In the genomic region with DNA sequence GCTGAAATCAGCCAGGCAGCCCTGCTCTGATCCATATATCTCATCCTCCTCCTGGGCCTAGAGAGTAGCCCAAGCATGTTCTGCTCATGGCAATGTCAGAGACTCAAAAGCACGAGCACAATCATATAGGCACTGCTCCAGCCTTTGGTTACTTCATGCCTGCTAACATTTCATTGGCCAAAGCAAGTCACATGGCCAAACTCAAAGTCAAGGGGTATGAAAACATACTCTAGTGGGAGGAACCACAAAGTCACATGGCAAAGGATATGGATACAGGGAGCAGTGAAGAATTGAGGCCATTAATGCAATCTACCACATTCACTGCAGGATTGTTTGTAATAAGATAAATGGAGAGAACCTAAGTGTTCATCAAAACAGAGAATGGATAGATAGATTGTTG, we compare ENCODE assay signal across 29 cellular contexts.
"Had no signal": no experiment of that assay in that cellular context is flagged by ENCODE, and none has a peak within 500 bp of the region (broad histone marks: within the 10 kb centered on the region; RNA-seq: fewer than 3 reads in every experiment).

No MANE protein-coding gene starts in this region.

- FAIRE-seq: colon, pancreas, TTC549 had no signal

- H3K4me1 ChIP-seq: vagina had no signal

- DNase-seq: activated CD4-positive, alpha-beta T cell treated with anti-CD3 and anti-CD28 coated beads for 1 hour; activated CD4-positive, alpha-beta T cell treated with anti-CD3 and anti-CD28 coated beads, Interleukin-2, amount 50 U/mL, for 1 hour; activated CD8-positive, alpha-beta T cell treated with anti-CD3 and anti-CD28 coated beads for 36 hours; activated naive CD4-positive, alpha-beta T cell; activated T-cell treated with anti-CD3 and anti-CD28 coated beads, Interleukin-2, amount 50 U/mL, for 48 hours; anterior cingulate cortex; body of pancreas; dermis blood vessel endothelial cell; effector CD4-positive, alpha-beta T cell; foreskin melanocyte; islet precursor cell; left ventricle myocardium inferior; pancreas; stimulated activated CD4-positive, alpha-beta T cell treated with anti-CD3 and anti-CD28 coated beads, Interleukin-15, amount 100 ng/mL, for 24 hours; stimulated activated CD4-positive, alpha-beta T cell treated with anti-CD3 and anti-CD28 coated beads, Interleukin-2, amount 100 ng/mL, for 24 hours; stimulated activated naive B cell treated with anti-CD40 and anti-IgM and Interleukin-4, amounts not matched to agents 10 μg/mL and 1 μg/mL and 100 μg/mL, for 72 hours; stomach; T-helper 9 cell; thyroid gland; upper lobe of left lung had no signal

- ATAC-seq: activated CD8-positive, alpha-beta T cell treated with anti-CD3 and anti-CD28 coated beads for 36 hours; body of pancreas; pancreas; stimulated activated naive B cell treated with anti-CD40 and anti-IgM and Interleukin-4, amounts not matched to agents 10 μg/mL and 1 μg/mL and 100 μg/mL, for 72 hours had no signal

- H3K9me3 Mint-ChIP-seq: activated CD8-positive, alpha-beta T cell treated with anti-CD3 and anti-CD28 coated beads for 36 hours; stimulated activated naive B cell treated with anti-CD40 and anti-IgM and Interleukin-4, amounts not matched to agents 10 μg/mL and 1 μg/mL and 100 μg/mL, for 72 hours; T-helper 1 cell treated with Interleukin-12 subunit alpha and Interleukin-12 subunit beta and Interleukin-4 antibody, amounts not matched to agents 30 μg/mL and 1 μg/mL, for 36 hours had no signal

- H3K36me3 Mint-ChIP-seq: activated naive CD8-positive, alpha-beta T cell; stimulated activated naive B cell treated with anti-CD40 and anti-IgM and Interleukin-4, amounts not matched to agents 10 μg/mL and 1 μg/mL and 100 μg/mL, for 72 hours had no signal

- H3K4me3 ChIP-seq: body of pancreas, esophagus muscularis mucosa, left ventricle myocardium inferior, lung, pancreas, right atrium auricular region, stomach, thyroid gland, upper lobe of left lung, vagina had no signal

- H3K27ac Mint-ChIP-seq: activated CD8-positive, alpha-beta T cell treated with anti-CD3 and anti-CD28 coated beads for 36 hours; activated naive CD8-positive, alpha-beta T cell; stimulated activated naive B cell treated with anti-CD40 and anti-IgM and Interleukin-4, amounts not matched to agents 10 μg/mL and 1 μg/mL and 100 μg/mL, for 72 hours; T-helper 1 cell treated with Interleukin-12 subunit alpha and Interleukin-12 subunit beta and Interleukin-4 antibody, amounts not matched to agents 30 μg/mL and 1 μg/mL, for 36 hours had no signal

- H3K27ac ChIP-seq: esophagus muscularis mucosa, left ventricle myocardium inferior, right atrium auricular region, stomach, thyroid gland, upper lobe of left lung, vagina, VCaP had no signal

- H3K36me3 ChIP-seq: esophagus muscularis mucosa, left ventricle myocardium inferior, pancreas, right atrium auricular region, stomach, thyroid gland, upper lobe of left lung, vagina had no signal

- H3K4me1 Mint-ChIP-seq: stimulated activated naive B cell treated with anti-CD40 and anti-IgM and Interleukin-4, amounts not matched to agents 10 μg/mL and 1 μg/mL and 100 μg/mL, for 72 hours had no signal

- H3K4me3 Mint-ChIP-seq: activated CD8-positive, alpha-beta T cell treated with anti-CD3 and anti-CD28 coated beads for 36 hours; activated naive CD8-positive, alpha-beta T cell; stimulated activated naive B cell treated with anti-CD40 and anti-IgM and Interleukin-4, amounts not matched to agents 10 μg/mL and 1 μg/mL and 100 μg/mL, for 72 hours; T-helper 1 cell treated with Interleukin-12 subunit alpha and Interleukin-12 subunit beta and Interleukin-4 antibody, amounts not matched to agents 30 μg/mL and 1 μg/mL, for 36 hours had no signal

- H3K27me3 ChIP-seq: body of pancreas, esophagus muscularis mucosa, pancreas, right atrium auricular region, stomach, thyroid gland, upper lobe of left lung, vagina had no signal

- H3K9me3 ChIP-seq: body of pancreas, esophagus muscularis mucosa, left ventricle myocardium inferior, pancreas, right atrium auricular region, stomach, thyroid gland, upper lobe of left lung, vagina had no signal
